ENCODE assay signal across 14 cellular contexts in the genomic region with DNA sequence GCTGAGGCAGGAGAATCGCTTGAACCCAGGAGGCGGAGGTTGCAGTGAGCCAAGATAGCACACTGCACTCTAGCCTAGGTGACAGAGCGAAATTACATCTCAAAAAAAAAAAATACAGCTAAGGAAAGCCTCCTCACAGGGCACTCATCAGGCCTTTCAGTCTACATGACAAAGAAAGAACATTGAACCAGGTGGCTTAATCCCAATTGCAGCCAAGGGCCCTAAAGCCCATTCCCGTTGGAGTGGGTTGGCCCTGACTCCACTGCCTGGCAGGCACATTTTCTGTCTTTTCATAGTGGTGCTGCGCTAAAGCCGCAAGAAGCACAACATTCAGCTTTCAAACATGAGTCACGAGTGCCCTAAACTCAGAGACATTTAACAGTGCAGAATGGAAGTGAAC.
A peak's percentile ranks its signal among the peaks of the same experiment; 100 is the strongest.
DNase-seq lines count a peak whose midpoint lies in the region; ATAC-seq and TF ChIP-seq lines count a peak whose summit lies in the region.
"Had no signal": no experiment of that assay in that cellular context is flagged by ENCODE, and none has a peak within 500 bp of the region (broad histone marks: within the 10 kb centered on the region; RNA-seq: fewer than 3 reads in every experiment).

No MANE protein-coding gene starts in this region.

- H3K4me3 Mint-ChIP-seq in activated CD4-positive, alpha-beta T cell treated with anti-CD3 and anti-CD28 coated beads, Interleukin-2, amount 10 ng/mL, durations not matched to agents 24 days and 14 days: no peak overlapping the region
- H3K4me3 Mint-ChIP-seq in nephron progenitor cell: no peak overlapping the region
- H3K4me3 Mint-ChIP-seq: CD14-positive monocyte; CD4-positive, alpha-beta memory T cell had no signal

- no peaks in the 10 kb centered on the region for H3K36me3 Mint-ChIP-seq in activated CD4-positive, alpha-beta T cell treated with anti-CD3 and anti-CD28 coated beads, Interleukin-2, amount 10 ng/mL, durations not matched to agents 24 days and 14 days (ENCODE audit: low read depth)
- H3K36me3 Mint-ChIP-seq in nephron progenitor cell (ENCODE audit: low read depth): no peaks in the 10 kb centered on the region
- H3K36me3 Mint-ChIP-seq: CD14-positive monocyte; CD4-positive, alpha-beta memory T cell had no signal

- H3K27ac Mint-ChIP-seq in activated CD4-positive, alpha-beta T cell treated with anti-CD3 and anti-CD28 coated beads, Interleukin-2, amount 10 ng/mL, durations not matched to agents 24 days and 14 days: no peak overlapping the region
- no peak overlapping the region for H3K27ac Mint-ChIP-seq in nephron progenitor cell

- no peak for ATAC-seq in HG03354 (IDR thresholded peaks at IDR 0.05; ENCODE audit: poor library complexity, severe bottlenecking, unreplicated experiment)

- peak; percentile 14 for DNase-seq in activated CD4-positive, alpha-beta T cell treated with anti-CD3 and anti-CD28 coated beads, Interleukin-2, amount 10 ng/mL, durations not matched to agents 24 days and 14 days
- DNase-seq in activated CD4-positive, alpha-beta T cell treated with anti-CD3 and anti-CD28 coated beads for 4 hours: no peak
- peak; percentile 19 for DNase-seq in astrocyte of the hippocampus (ENCODE audit: low read depth, low spot score)
- peak; percentile 37 for DNase-seq in iPS-NIHi7 (ENCODE audit: extremely low spot score)
- no peak for DNase-seq in nephron progenitor cell
- DNase-seq in NCI-H2029 (lab: John Stamatoyannopoulos, UW): no peak
- DNase-seq: 8988T; CD4-positive, alpha-beta memory T cell; DMS153; DMS79; GDM1; GOT3 had no signal

- no peak for TF ChIP-seq CTCF in nephron progenitor cell (IDR thresholded peaks at IDR 0.05)

- no peaks in the 10 kb centered on the region for H3K9me3 Mint-ChIP-seq in activated CD4-positive, alpha-beta T cell treated with anti-CD3 and anti-CD28 coated beads, Interleukin-2, amount 10 ng/mL, durations not matched to agents 24 days and 14 days
- H3K9me3 Mint-ChIP-seq in nephron progenitor cell: no peaks in the 10 kb centered on the region
- H3K9me3 Mint-ChIP-seq: CD4-positive, alpha-beta memory T cell had no signal

- H3K27me3 Mint-ChIP-seq in activated CD4-positive, alpha-beta T cell treated with anti-CD3 and anti-CD28 coated beads, Interleukin-2, amount 10 ng/mL, durations not matched to agents 24 days and 14 days: peaks cover 2% of the 10 kb centered on the region
- H3K27me3 Mint-ChIP-seq in nephron progenitor cell (ENCODE audit: low read depth, poor library complexity): no peaks in the 10 kb centered on the region

- intact Hi-C loops in activated CD4-positive, alpha-beta T cell treated with anti-CD3 and anti-CD28 coated beads, Interleukin-2, amount 10 ng/mL, durations not matched to agents 24 days and 14 days (cut with micrococcal nuclease): no loop called here

- H3K4me1 Mint-ChIP-seq in activated CD4-positive, alpha-beta T cell treated with anti-CD3 and anti-CD28 coated beads, Interleukin-2, amount 10 ng/mL, durations not matched to agents 24 days and 14 days: no peaks in the 10 kb centered on the region
- no peaks in the 10 kb centered on the region for H3K4me1 Mint-ChIP-seq in nephron progenitor cell
- H3K4me1 Mint-ChIP-seq: CD14-positive monocyte; CD4-positive, alpha-beta memory T cell had no signal

Comparison
In these comparisons a context has a peak if more than half of its experiments do, and no peak if none do; other contexts are left out.
1. DNase-seq: peak in activated CD4-positive, alpha-beta T cell treated with anti-CD3 and anti-CD28 coated beads, Interleukin-2, amount 10 ng/mL, durations not matched to agents 24 days and 14 days (single experiment), astrocyte of the hippocampus (single experiment) and iPS-NIHi7 (single experiment); none in activated CD4-positive, alpha-beta T cell treated with anti-CD3 and anti-CD28 coated beads for 4 hours (0 of 2), nephron progenitor cell (single experiment) and NCI-H2029 (single experiment).